8 cellular contexts compared by ENCODE assay signal in genomic region chr2:242089213-242089549, GRCh38.
A peak's percentile ranks its signal among the peaks of the same experiment; 100 is the strongest.
DNase-seq lines count a peak whose midpoint lies in the region; ATAC-seq, FAIRE-seq and TF ChIP-seq lines count a peak whose summit lies in the region.
"Not testable (repeated sequence)": the region's sequence is repeated elsewhere in the genome, so short reads cannot be mapped to it uniquely, and the experiment has no call there.

No MANE protein-coding gene starts in this region.

- not testable (repeated sequence) for H4K20me1 ChIP-seq in GM12878 (ENCODE audit: control insufficient read depth, insufficient read depth)

- H3K27ac ChIP-seq in WERI-Rb-1; GM12878 (ENCODE audit: control insufficient read depth, insufficient read depth); ovary; thyroid gland: not testable (repeated sequence)
- H3K27ac ChIP-seq in esophagus squamous epithelium, result peak overlapping the region in 2 of 4 donors; percentile 84 to 87
- peak overlapping the region in 1 of 2 donors; percentile 50 for H3K27ac ChIP-seq in liver (ENCODE audit: low read depth in 1 of 2, low read length in 2 of 2)

- not testable (repeated sequence) for H3K9me3 ChIP-seq in WERI-Rb-1 (ENCODE audit: severe bottlenecking); GM12878 (replicated peaks; ENCODE audit: control insufficient read depth, insufficient read depth, low read length); esophagus squamous epithelium; liver (ENCODE audit: control insufficient read depth in 4 of 4, low read length in 3 of 4); ovary; thyroid gland

- H3K36me3 Mint-ChIP-seq in CD14-positive monocyte, result peaks cover 7 to 13% of the 10 kb centered on the region in 2 donors
- not testable (repeated sequence) for H3K36me3 Mint-ChIP-seq in IgD-negative memory B cell

- POLR2A ChIA-PET in GM12878 (lab: Charles Lee), result not testable (repeated sequence)

- H3K27me3 ChIP-seq in WERI-Rb-1 (ENCODE audit: insufficient read depth, low read depth, severe bottlenecking); GM12878 (replicated peaks in 1 of 2; ENCODE audit: control insufficient read depth in 2 of 2, insufficient read depth in 2 of 2, low read length in 1 of 2); esophagus squamous epithelium; liver (ENCODE audit: control insufficient read depth in 4 of 4, insufficient read depth in 4 of 4, low read length in 3 of 4); ovary; thyroid gland: not testable (repeated sequence)

- RAD21 ChIA-PET in GM12878 (lab: Charles Lee; ENCODE audit: unreplicated experiment), result not testable (repeated sequence)

- H3K27ac Mint-ChIP-seq in CD14-positive monocyte, result peak overlapping the region in 2 of 7 donors; percentile 82 to 99
- H3K27ac Mint-ChIP-seq in IgD-negative memory B cell, result peak overlapping the region; percentile 24 to 96 (median 93)

- not testable (repeated sequence) for H3K9ac ChIP-seq in GM12878 (ENCODE audit: control insufficient read depth, insufficient read depth, low read length); liver (ENCODE audit: low read depth in 1 of 2, low read length in 2 of 2)

- TF ChIP-seq RAD21 in GM12878 (IDR thresholded peaks at IDR 0.05; ENCODE audit: insufficient read depth, low read depth, low read length); liver (IDR thresholded peaks at IDR 0.05): not testable (repeated sequence)

- ATAC-seq in GM12878, result not testable (repeated sequence)

- CTCF ChIA-PET in GM12878 (lab: Yijun Ruan, JAX), result not testable (repeated sequence)

- H3K4me2 ChIP-seq in GM12878 (ENCODE audit: control insufficient read depth, insufficient read depth), result not testable (repeated sequence)

- WGBS in GM12878 (ENCODE audit: insufficient coverage, insufficient replicate concordance, low lambda C conversion rate, missing lambda C conversion rate), result no CpG with 5 or more reads among the region's 20 CpGs
- no CpG with 5 or more reads among the region's 20 CpGs for WGBS in esophagus squamous epithelium, 2 donors
- WGBS in liver, result under 1% methylated on average over 17 of the region's 20 CpGs
- 0 to 1% (median 0%) methylated on average over 7 to 16 of the region's 20 CpGs for WGBS in ovary, 3 donors
- 1 to 2% methylated on average over 6 to 14 of the region's 20 CpGs for WGBS in thyroid gland, 2 donors

- in situ Hi-C loops in GM12878 (cut with MboI), result not testable (repeated sequence)

- H3K4me3 Mint-ChIP-seq in CD14-positive monocyte, result peak overlapping the region; percentile 82 to 85
- H3K4me3 Mint-ChIP-seq in IgD-negative memory B cell, result peak overlapping the region; percentile 90 to 98 (median 94)

- H3K9me3 Mint-ChIP-seq in CD14-positive monocyte, IgD-negative memory B cell: not testable (repeated sequence)

- SMC1A ChIA-PET in GM12878 (lab: Charles Lee; ENCODE audit: uncharacterized antibody, unreplicated experiment), result not testable (repeated sequence)

- not testable (repeated sequence) for TF ChIP-seq CTCF in CD14-positive monocyte (IDR thresholded peaks at IDR 0.05); WERI-Rb-1 (IDR thresholded peaks at IDR 0.05; ENCODE audit: low read depth, low read length); GM12878 (IDR thresholded peaks at IDR 0.05 in 2 of 3, conservative IDR thresholded peaks at IDR 0.05 in 1 of 3; ENCODE audit: control insufficient read depth in 2 of 3, extremely low read depth in 1 of 3, insufficient read depth in 1 of 3, low read depth in 3 of 3, low read length in 3 of 3); esophagus squamous epithelium (IDR thresholded peaks at IDR 0.05); liver (IDR thresholded peaks at IDR 0.05; ENCODE audit: low read depth, low read length, missing input control); ovary (IDR thresholded peaks at IDR 0.05); thyroid gland (IDR thresholded peaks at IDR 0.05)

- H3K27me3 Mint-ChIP-seq in CD14-positive monocyte (ENCODE audit: low read depth in 3 of 3); IgD-negative memory B cell: not testable (repeated sequence)

- H3K4me3 ChIP-seq in WERI-Rb-1 (ENCODE audit: low read depth, low read length), result peak overlapping the region; percentile 69
- not testable (repeated sequence) for H3K4me3 ChIP-seq in GM12878
- H3K4me3 ChIP-seq in esophagus squamous epithelium, result peak overlapping the region; percentile 64 to 97 (median 94)
- H3K4me3 ChIP-seq in liver (ENCODE audit: low read depth in 1 of 3, low read length in 3 of 3), result peak overlapping the region in 2 of 3 donors; percentile 82 to 94
- peak overlapping the region; percentile 95 for H3K4me3 ChIP-seq in ovary
- peak overlapping the region in 2 of 3 donors; percentile 79 to 83 for H3K4me3 ChIP-seq in thyroid gland (replicated peaks in 1 of 3)

- not testable (repeated sequence) for TF ChIP-seq POLR2A in GM12878 (IDR thresholded peaks at IDR 0.05; ENCODE audit: low read depth, low read length); esophagus squamous epithelium (IDR thresholded peaks at IDR 0.05); ovary (IDR thresholded peaks at IDR 0.05); thyroid gland (IDR thresholded peaks at IDR 0.05)

- H3K4me1 Mint-ChIP-seq in CD14-positive monocyte (peaks cover 68% of the 10 kb centered on the region), IgD-negative memory B cell (peaks cover 15 to 34% (median 30%) of the 10 kb centered on the region in 3 donors)

- not testable (repeated sequence) for H3K4me1 ChIP-seq in GM12878 (ENCODE audit: control insufficient read depth, insufficient read depth, low read length); ovary (ENCODE audit: insufficient read depth)
- peaks cover 5 to 26% (median 7%) of the 10 kb centered on the region in 3 donors for H3K4me1 ChIP-seq in esophagus squamous epithelium
- H3K4me1 ChIP-seq in liver (ENCODE audit: control insufficient read depth in 4 of 4, insufficient read depth in 4 of 4, low read length in 3 of 4), result peaks cover 0 to 22% (median 18%) of the 10 kb centered on the region in 4 donors
- peaks cover 3 to 11% of the 10 kb centered on the region in 2 donors for H3K4me1 ChIP-seq in thyroid gland

- BruUV-seq in GM12878 (replicated peaks; lab: Mats Ljungman, UMichigan), result not testable (repeated sequence)

- FAIRE-seq in GM12878 (lab: Jason Lieb, UNC), result not testable (repeated sequence)

- not testable (repeated sequence) for H3K36me3 ChIP-seq in WERI-Rb-1; GM12878 (ENCODE audit: control insufficient read depth in 2 of 2, insufficient read depth in 2 of 2, low read length in 1 of 2); esophagus squamous epithelium; liver (ENCODE audit: control insufficient read depth in 4 of 4, insufficient read depth in 3 of 4, low read depth in 1 of 4, low read length in 3 of 4); ovary; thyroid gland

- H3K79me2 ChIP-seq in GM12878 (ENCODE audit: control insufficient read depth, insufficient read depth, low read length), result not testable (repeated sequence)

- not testable (repeated sequence) for TF ChIP-seq EP300 in GM12878 (IDR thresholded peaks at IDR 0.05; ENCODE audit: borderline replicate concordance in 1 of 2, control insufficient read depth in 1 of 2, low read depth in 2 of 2, low read length in 2 of 2); ovary (IDR thresholded peaks at IDR 0.05)

- H2AFZ ChIP-seq in GM12878 (ENCODE audit: control insufficient read depth, low read depth, low read length), result 0 out of 2 replicates have a peak overlapping the region, but pooled peaks have one; percentile 37

- DNase-seq in CD14-positive monocyte (ENCODE audit: low spot score); WERI-Rb-1; GM12878 (ENCODE audit: low read depth, low spot score); esophagus squamous epithelium (lab: John Stamatoyannopoulos, UW); ovary; thyroid gland: not testable (repeated sequence)

- intact Hi-C loops in CD14-positive monocyte (cut with micrococcal nuclease), result loop anchor here in 1 of 2 donors (5.0 kb wide), 1 partner anchor 117 kb away; no protein-coding TSS in a partner anchor
- intact Hi-C loops in GM12878 (cut with micrococcal nuclease; ENCODE audit: unreplicated experiment), result loop anchor here (5.0 kb wide), 1 partner anchor 122 kb away; no protein-coding TSS in a partner anchor
- intact Hi-C loops in esophagus squamous epithelium (cut with DNase I); ovary (cut with DNase I); thyroid gland (cut with DNase I): not testable (repeated sequence)
